1 cellular context compared by ENCODE assay signal in genomic region chr2:68762665-68763064, GRCh38.
TF ChIP-seq lines count a peak whose summit lies in the region.

No MANE protein-coding gene starts in this region.

TF ChIP-seq in WTC11, 78 proteins besides CTCF, POLR2A, EP300 and RAD21 (continued from another document):
- TF ChIP-seq HMGXB4 (CRISPR knock-in tag; IDR thresholded peaks at IDR 0.05), result no peak
- TF ChIP-seq ZNF512 (CRISPR knock-in tag; IDR thresholded peaks at IDR 0.05; ENCODE audit: borderline replicate concordance), result no peak
- no peak for TF ChIP-seq GRHL2 (CRISPR knock-in tag; IDR thresholded peaks at IDR 0.05; ENCODE audit: insufficient replicate concordance, severe bottlenecking)
- TF ChIP-seq ATF3 (CRISPR knock-in tag; conservative IDR thresholded peaks at IDR 0.05), result no peak
- TF ChIP-seq MAX (CRISPR knock-in tag; IDR thresholded peaks at IDR 0.05), result no peak
- no peak for TF ChIP-seq NR1H2 (CRISPR knock-in tag; IDR thresholded peaks at IDR 0.05)
- no peak for TF ChIP-seq ZNF281 (CRISPR knock-in tag; IDR thresholded peaks at IDR 0.05)
TF ChIP-seq in WTC11: peak in this region for 0.
